19 cellular contexts compared by ENCODE assay signal in the genomic region with DNA sequence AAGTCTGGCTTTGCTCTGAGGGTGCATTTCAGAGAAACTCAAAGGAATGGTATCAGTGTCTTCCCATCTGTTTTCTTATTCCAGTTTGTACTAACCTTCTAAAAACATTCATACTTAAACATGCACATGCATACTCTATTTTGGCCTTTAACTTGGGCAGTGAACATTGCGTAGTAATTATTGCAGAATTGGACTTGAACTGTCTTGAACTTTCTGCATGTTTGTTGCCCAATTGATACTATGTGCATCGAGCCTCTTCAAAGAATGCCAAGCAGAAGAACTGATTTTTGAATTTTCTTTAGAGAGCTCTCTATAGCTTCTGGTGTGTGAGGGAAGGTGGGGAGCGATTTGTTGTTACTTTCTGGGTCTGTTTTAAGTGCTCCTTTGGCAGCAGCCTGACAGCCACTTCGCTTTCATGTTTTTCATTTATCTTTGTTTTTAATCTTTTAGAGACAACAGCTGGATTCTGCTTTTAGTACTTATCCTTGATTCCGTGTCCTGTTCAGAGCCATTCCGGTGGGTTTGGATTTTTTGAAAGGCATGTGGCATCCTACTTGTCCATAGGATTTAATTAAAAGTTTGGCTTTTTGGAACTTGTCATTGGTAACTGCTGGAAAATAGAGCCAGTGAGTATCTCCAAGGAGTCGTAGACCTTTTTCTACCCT.
DNase-seq lines count a peak whose midpoint lies in the region; TF ChIP-seq lines count a peak whose summit lies in the region.
"Had no signal": no experiment of that assay in that cellular context is flagged by ENCODE, and none has a peak within 500 bp of the region (broad histone marks: within the 10 kb centered on the region; RNA-seq: fewer than 3 reads in every experiment).

No MANE protein-coding gene starts in this region.

- peak in 1 of 2 experiments; percentile 65; a peak in 2 of 4 replicates for TF ChIP-seq EP300 in SK-N-SH (IDR thresholded peaks at IDR 0.05; ENCODE audit: borderline replicate concordance in 1 of 2, low read depth in 1 of 2, low read length in 1 of 2)

- H3K9me3 ChIP-seq in SK-N-SH = no peaks in the 10 kb centered on the region
- H3K9me3 ChIP-seq: A549 had no signal

- H3K4me2 ChIP-seq in SK-N-SH = no peak overlapping the region
- H3K4me2 ChIP-seq: A549, GM23338 had no signal

- peak; percentile 21; the same call in 1 of the 2 replicates for TF ChIP-seq RAD21 in SK-N-SH (IDR thresholded peaks at IDR 0.05; ENCODE audit: low read length)

- peaks cover 0 to 58% of the 10 kb centered on the region in 2 experiments; a peak in 2 of 4 replicates for H3K4me1 ChIP-seq in SK-N-SH (ENCODE audit: control insufficient read depth in 1 of 2, insufficient read depth in 2 of 2, low read depth in 1 of 2, low read length in 1 of 2)
- H3K4me1 ChIP-seq: A549 had no signal

- no peaks in the 10 kb centered on the region for H3K79me2 ChIP-seq in SK-N-SH (ENCODE audit: insufficient read depth)

- H3K4me3 Mint-ChIP-seq in brain = peak overlapping the region in 1 of 5 experiments; percentile 31
- H3K4me3 Mint-ChIP-seq: CD4-positive, alpha-beta memory T cell; GM23338; H9 had no signal

- DNase-seq in SK-N-SH (peak; percentile 29), fibroblast of villous mesenchyme (ENCODE audit: low read depth) (peak; percentile 14), dermis blood vessel endothelial cell (no peak), anterior cingulate cortex (lab: John Stamatoyannopoulos, UW) (no peak), ureter (ENCODE audit: low spot score) (no peak), inferior parietal cortex (ENCODE audit: extremely low spot score) (no peak)
- DNase-seq: 8988T; ACHN; C1 segment of cervical spinal cord; Calu3; CD4-positive, alpha-beta memory T cell; COR-L47; DMS53; DMS79 treated with DMSO at 0.1 percent for 48 hours; GF-D8; H9 had no signal

- H3K4me1 Mint-ChIP-seq in brain = peaks cover 52% of the 10 kb centered on the region
- H3K4me1 Mint-ChIP-seq: CD4-positive, alpha-beta memory T cell; GM23338; H9 had no signal

- H3K27me3 Mint-ChIP-seq in brain = peaks cover 4% of the 10 kb centered on the region

- no peak overlapping the region for H2AFZ ChIP-seq in SK-N-SH (ENCODE audit: low read depth)
- H2AFZ ChIP-seq: GM23338 had no signal

- peaks cover 22% of the 10 kb centered on the region; the same call in 1 of the 2 replicates for H3K27me3 ChIP-seq in SK-N-SH (ENCODE audit: insufficient read depth)

- peak overlapping the region in 3 of 5 experiments; percentile 27 to 72 (median 68) for H3K27ac Mint-ChIP-seq in brain
- H3K27ac Mint-ChIP-seq: CD4-positive, alpha-beta memory T cell; GM23338; H9 had no signal

- peak overlapping the region in 1 of 2 experiments; percentile 99; a peak in 2 of 4 replicates for H3K27ac ChIP-seq in SK-N-SH (ENCODE audit: low read depth in 2 of 2, low read length in 1 of 2)
- H3K27ac ChIP-seq: A549 had no signal

- TF ChIP-seq CTCF in SK-N-SH (IDR thresholded peaks at IDR 0.05) (no peak), brain (conservative IDR thresholded peaks at IDR 0.05) (no peak), fibroblast of villous mesenchyme (IDR thresholded peaks at IDR 0.05; ENCODE audit: insufficient read depth, low read depth, low read length) (no peak)

- H4K20me1 ChIP-seq in SK-N-SH (ENCODE audit: insufficient read depth) = no peaks in the 10 kb centered on the region

- no peaks in the 10 kb centered on the region for H3K9me3 Mint-ChIP-seq in brain
- H3K9me3 Mint-ChIP-seq: CD4-positive, alpha-beta memory T cell; GM23338; H9 had no signal

- H3F3A ChIP-seq in SK-N-SH (replicated peaks; ENCODE audit: insufficient read depth) = no peaks in the 10 kb centered on the region

- POLR2A ChIA-PET in SK-N-SH (lab: Yijun Ruan, JAX) = interaction anchor here (0.8 to 1.0 kb wide), 3 partner anchors 11 to 36 kb away, joined by 3 read pairs; no protein-coding TSS in a partner anchor

- H3K4me3 ChIP-seq in SK-N-SH (ENCODE audit: low read depth in 2 of 2, low read length in 1 of 2) (no peak overlapping the region), fibroblast of villous mesenchyme (ENCODE audit: low read depth, low read length) (no peak overlapping the region)
- H3K4me3 ChIP-seq: A549, GM23338 had no signal

- no peak overlapping the region for H3K9ac ChIP-seq in SK-N-SH

- WGBS in SK-N-SH (ENCODE audit: low lambda C conversion rate) = 24% methylated on average over 7 of the region's 7 CpGs

- H3K36me3 Mint-ChIP-seq in brain = no peaks in the 10 kb centered on the region
- H3K36me3 Mint-ChIP-seq: CD4-positive, alpha-beta memory T cell had no signal

- no peaks in the 10 kb centered on the region for H3K36me3 ChIP-seq in SK-N-SH (replicated peaks in 1 of 2; ENCODE audit: control insufficient read depth in 1 of 2, insufficient read depth in 2 of 2, low read length in 1 of 2)

- CTCF ChIA-PET in SK-N-SH (lab: Yijun Ruan, JAX) = interaction anchor here (1.0 to 7.6 kb wide), 7 partner anchors 9 to 81 kb away, joined by 3 to 55 read pairs (median 4); no protein-coding TSS in a partner anchor

- no peaks in the 10 kb centered on the region for H3K9me2 ChIP-seq in SK-N-SH

TF ChIP-seq in SK-N-SH, 30 proteins besides CTCF, POLR2A, EP300 and RAD21:
- TF ChIP-seq CHD2 (IDR thresholded peaks at IDR 0.05; ENCODE audit: low read length, partially characterized antibody) = peak; percentile 36
- TF ChIP-seq RCOR1 (IDR thresholded peaks at IDR 0.05; ENCODE audit: low read length) = 0 out of 2 replicates have a peak, but pooled peaks have one; percentile 42
- TF ChIP-seq FOSL2 (IDR thresholded peaks at IDR 0.05; ENCODE audit: borderline replicate concordance, low read depth) = no peak
- peak; percentile 74 for TF ChIP-seq GATA2 (CRISPR knock-in tag; IDR thresholded peaks at IDR 0.05)
- TF ChIP-seq MXI1 (IDR thresholded peaks at IDR 0.05; ENCODE audit: low read depth, low read length) = peak; percentile 47; the same call in 1 of the 2 replicates
TF ChIP-seq in SK-N-SH: peak in this region for 4.

Comparison
In these comparisons a context has a peak if more than half of its experiments do, and no peak if none do; other contexts are left out.
1. DNase-seq: peak in SK-N-SH (single experiment) and fibroblast of villous mesenchyme (single experiment); none in dermis blood vessel endothelial cell (single experiment), anterior cingulate cortex (0 of 58), ureter (single experiment) and inferior parietal cortex (single experiment).